Comparison of ENCODE assay signal across 1 cellular context in the genomic region with DNA sequence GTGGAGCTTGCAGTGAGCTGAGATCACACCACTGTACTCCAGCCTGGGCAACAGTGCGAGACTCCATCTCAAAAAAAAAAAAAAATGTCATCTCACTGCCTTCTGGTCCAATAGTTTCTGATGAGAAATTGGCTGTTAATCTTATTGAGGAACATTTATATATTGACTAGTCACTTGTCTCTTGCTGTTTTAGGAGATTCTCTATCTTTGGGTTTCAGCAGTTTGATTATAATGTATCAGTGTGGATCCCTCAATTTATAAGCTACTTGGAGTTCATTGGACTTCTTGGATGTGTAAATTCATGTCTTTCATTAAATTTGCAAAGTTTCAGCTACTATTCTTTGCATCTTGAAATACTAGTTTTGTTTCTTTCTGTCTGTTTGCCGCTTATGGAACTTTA.
TF ChIP-seq lines count a peak whose summit lies in the region.

No MANE protein-coding gene starts in this region.

TF ChIP-seq in K562, 482 proteins besides CTCF, POLR2A, EP300 and RAD21 (continued from another document):
- TF ChIP-seq HMG20B (CRISPR knock-in tag; IDR thresholded peaks at IDR 0.05) (no peak), SRSF1 (IDR thresholded peaks at IDR 0.05; ENCODE audit: low read depth, low read length) (no peak)
- TF ChIP-seq, protein P1, sequence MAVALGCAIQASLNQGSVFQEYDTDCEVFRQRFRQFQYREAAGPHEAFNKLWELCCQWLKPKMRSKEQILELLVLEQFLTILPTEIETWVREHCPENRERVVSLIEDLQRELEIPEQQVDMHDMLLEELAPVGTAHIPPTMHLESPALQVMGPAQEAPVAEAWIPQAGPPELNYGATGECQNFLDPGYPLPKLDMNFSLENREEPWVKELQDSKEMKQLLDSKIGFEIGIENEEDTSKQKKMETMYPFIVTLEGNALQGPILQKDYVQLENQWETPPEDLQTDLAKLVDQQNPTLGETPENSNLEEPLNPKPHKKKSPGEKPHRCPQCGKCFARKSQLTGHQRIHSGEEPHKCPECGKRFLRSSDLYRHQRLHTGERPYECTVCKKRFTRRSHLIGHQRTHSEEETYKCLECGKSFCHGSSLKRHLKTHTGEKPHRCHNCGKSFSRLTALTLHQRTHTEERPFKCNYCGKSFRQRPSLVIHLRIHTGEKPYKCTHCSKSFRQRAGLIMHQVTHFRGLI (CRISPR knock-in tag; IDR thresholded peaks at IDR 0.05), result no peak
